In genomic region chr2:119387381-119388129, GRCh38 we compare ENCODE assay signal across 8 cellular contexts. TPM values are rescaled to one million over a fixed set of nuclear protein-coding genes. Genes with fewer than 3 reads are reported as not detected.
DNase-seq lines count a peak whose midpoint lies in the region; ATAC-seq and TF ChIP-seq lines count a peak whose summit lies in the region.

No MANE protein-coding gene starts in this region.

- H3K4me1 ChIP-seq in colonic mucosa: no peaks in the 10 kb centered on the region
- H3K4me1 ChIP-seq in suprapubic skin: peaks cover 49% of the 10 kb centered on the region

- no peak for TF ChIP-seq POLR2A in GM18505 (IDR thresholded peaks at IDR 0.05; ENCODE audit: borderline replicate concordance, extremely low read depth, insufficient read depth, insufficient read length)
- TF ChIP-seq POLR2A in suprapubic skin (IDR thresholded peaks at IDR 0.05): no peak

- H3K9ac ChIP-seq in colonic mucosa (ENCODE audit: low read depth in 2 of 2, low read length in 2 of 2): no peak overlapping the region

- H3K27me3 ChIP-seq in colonic mucosa (no peaks in the 10 kb centered on the region), suprapubic skin (no peaks in the 10 kb centered on the region)

- H3K36me3 ChIP-seq in colonic mucosa (no peaks in the 10 kb centered on the region), suprapubic skin (no peaks in the 10 kb centered on the region)

- intact Hi-C loops in colonic mucosa (cut with DNase I): no loop called here

- H3K9me3 ChIP-seq in colonic mucosa: no peaks in the 10 kb centered on the region
- no peaks in the 10 kb centered on the region for H3K9me3 ChIP-seq in suprapubic skin

- peak; percentile 55 for DNase-seq in AG09309 (ENCODE audit: low read depth)
- DNase-seq in NOMO-1 treated with DMSO at 0.1 percent for 48 hours (lab: John Stamatoyannopoulos, UW; ENCODE audit: unreplicated experiment): peak; percentile 53
- DNase-seq in colonic mucosa: peak; percentile 47
- DNase-seq in medulla oblongata (ENCODE audit: extremely low spot score): peak; percentile 86
- DNase-seq in suprapubic skin (ENCODE audit: low spot score in 2 of 2): peak; percentile 84 to 91
- DNase-seq in activated gamma-delta T cell (lab: John Stamatoyannopoulos, UW): no peak

- peak; percentile 49 for TF ChIP-seq CTCF in AG09309 (IDR thresholded peaks at IDR 0.05; ENCODE audit: control insufficient read depth, insufficient read depth, low read depth, low read length, missing control alignments)
- no peak for TF ChIP-seq CTCF in colonic mucosa (IDR thresholded peaks at IDR 0.05)
- TF ChIP-seq CTCF in suprapubic skin (IDR thresholded peaks at IDR 0.05): peak; percentile 7 to 24

- TF ChIP-seq EP300 in suprapubic skin (IDR thresholded peaks at IDR 0.05): no peak

- ATAC-seq in GM18505 (IDR thresholded peaks at IDR 0.05; ENCODE audit: unreplicated experiment) (peak; percentile 74), HG02870 (IDR thresholded peaks at IDR 0.05; ENCODE audit: unreplicated experiment) (peak; percentile 79)

- H3K4me3 ChIP-seq in AG09309 (ENCODE audit: control insufficient read depth, low read depth, low read length) (no peak overlapping the region), colonic mucosa (no peak overlapping the region), suprapubic skin (no peak overlapping the region)

- 14% methylated on average over 9 of the region's 9 CpGs for WGBS in suprapubic skin

- peak overlapping the region; percentile 36 for H3K27ac ChIP-seq in colonic mucosa
- peak overlapping the region; percentile 81 for H3K27ac ChIP-seq in suprapubic skin

RNA-seq across cellular contexts. Expression of gene DBI, which starts 20.8 kb away (rescaled TPM):
- total RNA-seq in colonic mucosa (100 to 1,000 TPM; 275 to 291 TPM), suprapubic skin (100 to 1,000 TPM; 242 to 376 (median 273) TPM)

RNA-seq across cellular contexts. Expression of gene C2orf76, which starts 20.9 kb away (rescaled TPM):
- total RNA-seq in colonic mucosa (1 to 10 TPM; 4.7 to 6.6 TPM), suprapubic skin (10 to 100 TPM in 1 of 4 donors, 1 to 10 TPM in 3; 6.7 to 10.6 (median 9.3) TPM)

RNA-seq across cellular contexts. Expression of gene TMEM37, which starts 44.1 kb away (rescaled TPM):
- total RNA-seq in colonic mucosa (10 to 100 TPM; 24.3 to 52.1 TPM), suprapubic skin (1 to 10 TPM; 1.6 to 10.0 (median 7.7) TPM)
